In genomic region chr12:110079477-110080400, GRCh38 we compare ENCODE assay signal across 1 cellular context.
TF ChIP-seq lines count a peak whose summit lies in the region.

No MANE protein-coding gene starts in this region.

TF ChIP-seq in HepG2, 621 proteins besides CTCF, POLR2A, EP300 and RAD21 (continued from another document and continues in another):
- peak; percentile 44; the same call in 1 of the 2 replicates for TF ChIP-seq CHD4 (IDR thresholded peaks at IDR 0.05; ENCODE audit: borderline replicate concordance, low read length)
- no peak for TF ChIP-seq ZSCAN20 (CRISPR knock-in tag; IDR thresholded peaks at IDR 0.05; ENCODE audit: borderline replicate concordance)
- peak; percentile 79; the same call in 1 of the 2 replicates for TF ChIP-seq TOPORS (CRISPR knock-in tag; IDR thresholded peaks at IDR 0.05)
- no peak for TF ChIP-seq NBN (conservative IDR thresholded peaks at IDR 0.05)
- no peak; the same call in 1 of the 2 replicates for TF ChIP-seq ZNF558 (CRISPR knock-in tag; IDR thresholded peaks at IDR 0.05; ENCODE audit: borderline replicate concordance)
- peak; percentile 69 for TF ChIP-seq ETV5 (CRISPR knock-in tag; IDR thresholded peaks at IDR 0.05; ENCODE audit: borderline replicate concordance)
- TF ChIP-seq, protein P1, sequence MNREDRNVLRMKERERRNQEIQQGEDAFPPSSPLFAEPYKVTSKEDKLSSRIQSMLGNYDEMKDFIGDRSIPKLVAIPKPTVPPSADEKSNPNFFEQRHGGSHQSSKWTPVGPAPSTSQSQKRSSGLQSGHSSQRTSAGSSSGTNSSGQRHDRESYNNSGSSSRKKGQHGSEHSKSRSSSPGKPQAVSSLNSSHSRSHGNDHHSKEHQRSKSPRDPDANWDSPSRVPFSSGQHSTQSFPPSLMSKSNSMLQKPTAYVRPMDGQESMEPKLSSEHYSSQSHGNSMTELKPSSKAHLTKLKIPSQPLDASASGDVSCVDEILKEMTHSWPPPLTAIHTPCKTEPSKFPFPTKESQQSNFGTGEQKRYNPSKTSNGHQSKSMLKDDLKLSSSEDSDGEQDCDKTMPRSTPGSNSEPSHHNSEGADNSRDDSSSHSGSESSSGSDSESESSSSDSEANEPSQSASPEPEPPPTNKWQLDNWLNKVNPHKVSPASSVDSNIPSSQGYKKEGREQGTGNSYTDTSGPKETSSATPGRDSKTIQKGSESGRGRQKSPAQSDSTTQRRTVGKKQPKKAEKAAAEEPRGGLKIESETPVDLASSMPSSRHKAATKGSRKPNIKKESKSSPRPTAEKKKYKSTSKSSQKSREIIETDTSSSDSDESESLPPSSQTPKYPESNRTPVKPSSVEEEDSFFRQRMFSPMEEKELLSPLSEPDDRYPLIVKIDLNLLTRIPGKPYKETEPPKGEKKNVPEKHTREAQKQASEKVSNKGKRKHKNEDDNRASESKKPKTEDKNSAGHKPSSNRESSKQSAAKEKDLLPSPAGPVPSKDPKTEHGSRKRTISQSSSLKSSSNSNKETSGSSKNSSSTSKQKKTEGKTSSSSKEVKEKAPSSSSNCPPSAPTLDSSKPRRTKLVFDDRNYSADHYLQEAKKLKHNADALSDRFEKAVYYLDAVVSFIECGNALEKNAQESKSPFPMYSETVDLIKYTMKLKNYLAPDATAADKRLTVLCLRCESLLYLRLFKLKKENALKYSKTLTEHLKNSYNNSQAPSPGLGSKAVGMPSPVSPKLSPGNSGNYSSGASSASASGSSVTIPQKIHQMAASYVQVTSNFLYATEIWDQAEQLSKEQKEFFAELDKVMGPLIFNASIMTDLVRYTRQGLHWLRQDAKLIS (CRISPR knock-in tag; IDR thresholded peaks at IDR 0.05): no peak
- TF ChIP-seq ZNF556 (CRISPR knock-in tag; IDR thresholded peaks at IDR 0.05; ENCODE audit: borderline replicate concordance): no peak
- TF ChIP-seq DBP (CRISPR knock-in tag; IDR thresholded peaks at IDR 0.05; ENCODE audit: not compliant biosample characterization): no peak
- TF ChIP-seq, protein P2, sequence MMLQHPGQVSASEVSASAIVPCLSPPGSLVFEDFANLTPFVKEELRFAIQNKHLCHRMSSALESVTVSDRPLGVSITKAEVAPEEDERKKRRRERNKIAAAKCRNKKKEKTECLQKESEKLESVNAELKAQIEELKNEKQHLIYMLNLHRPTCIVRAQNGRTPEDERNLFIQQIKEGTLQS (CRISPR knock-in tag; IDR thresholded peaks at IDR 0.05): no peak
- TF ChIP-seq ZNF10 (CRISPR knock-in tag; IDR thresholded peaks at IDR 0.05; ENCODE audit: borderline replicate concordance, low read depth): no peak
- TF ChIP-seq, protein P3, sequence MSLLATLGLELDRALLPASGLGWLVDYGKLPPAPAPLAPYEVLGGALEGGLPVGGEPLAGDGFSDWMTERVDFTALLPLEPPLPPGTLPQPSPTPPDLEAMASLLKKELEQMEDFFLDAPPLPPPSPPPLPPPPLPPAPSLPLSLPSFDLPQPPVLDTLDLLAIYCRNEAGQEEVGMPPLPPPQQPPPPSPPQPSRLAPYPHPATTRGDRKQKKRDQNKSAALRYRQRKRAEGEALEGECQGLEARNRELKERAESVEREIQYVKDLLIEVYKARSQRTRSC (CRISPR knock-in tag; IDR thresholded peaks at IDR 0.05; ENCODE audit: low read depth): no peak
- 0 out of 2 replicates have a peak, but pooled peaks have one; percentile 75 for TF ChIP-seq ZSCAN5A (CRISPR knock-in tag; IDR thresholded peaks at IDR 0.05; ENCODE audit: borderline replicate concordance)
- TF ChIP-seq ZNF782 (CRISPR knock-in tag; IDR thresholded peaks at IDR 0.05; ENCODE audit: borderline replicate concordance): no peak
- peak; percentile 27; the same call in 1 of the 2 replicates for TF ChIP-seq CREB1 (IDR thresholded peaks at IDR 0.05)
- TF ChIP-seq CREB1 (CRISPR knock-in tag; IDR thresholded peaks at IDR 0.05): peak; percentile 69
- no peak for TF ChIP-seq ZC3H4 (CRISPR knock-in tag; IDR thresholded peaks at IDR 0.05; ENCODE audit: borderline replicate concordance)
- TF ChIP-seq ZSCAN9 (CRISPR knock-in tag; IDR thresholded peaks at IDR 0.05; ENCODE audit: borderline replicate concordance): peak; percentile 73; the same call in 1 of the 2 replicates
- peak; percentile 90 for TF ChIP-seq SOX13 (IDR thresholded peaks at IDR 0.05)
- peak in 1 of 2 experiments; percentile 98; a peak in 2 of 4 replicates for TF ChIP-seq SOX13 (CRISPR knock-in tag; conservative IDR thresholded peaks at IDR 0.05 in 1 of 2, IDR thresholded peaks at IDR 0.05 in 1 of 2)
- peak; percentile 80; the same call in 1 of the 2 replicates for TF ChIP-seq ZNF607 (CRISPR knock-in tag; IDR thresholded peaks at IDR 0.05; ENCODE audit: borderline replicate concordance)
- TF ChIP-seq SP5 (CRISPR knock-in tag; IDR thresholded peaks at IDR 0.05; ENCODE audit: borderline replicate concordance, low read depth): peak; percentile 10; the same call in 1 of the 2 replicates
- TF ChIP-seq RBAK (CRISPR knock-in tag; IDR thresholded peaks at IDR 0.05): no peak
- no peak; the same call in 1 of the 2 replicates for TF ChIP-seq ZNF605 (CRISPR knock-in tag; IDR thresholded peaks at IDR 0.05)
- no peak for TF ChIP-seq ZNF598 (CRISPR knock-in tag; IDR thresholded peaks at IDR 0.05; ENCODE audit: borderline replicate concordance)
- TF ChIP-seq ZNF367 (CRISPR knock-in tag; IDR thresholded peaks at IDR 0.05; ENCODE audit: borderline replicate concordance): no peak
- TF ChIP-seq ZBTB3 (CRISPR knock-in tag; IDR thresholded peaks at IDR 0.05; ENCODE audit: borderline replicate concordance, low read depth): no peak
- TF ChIP-seq, protein P4, sequence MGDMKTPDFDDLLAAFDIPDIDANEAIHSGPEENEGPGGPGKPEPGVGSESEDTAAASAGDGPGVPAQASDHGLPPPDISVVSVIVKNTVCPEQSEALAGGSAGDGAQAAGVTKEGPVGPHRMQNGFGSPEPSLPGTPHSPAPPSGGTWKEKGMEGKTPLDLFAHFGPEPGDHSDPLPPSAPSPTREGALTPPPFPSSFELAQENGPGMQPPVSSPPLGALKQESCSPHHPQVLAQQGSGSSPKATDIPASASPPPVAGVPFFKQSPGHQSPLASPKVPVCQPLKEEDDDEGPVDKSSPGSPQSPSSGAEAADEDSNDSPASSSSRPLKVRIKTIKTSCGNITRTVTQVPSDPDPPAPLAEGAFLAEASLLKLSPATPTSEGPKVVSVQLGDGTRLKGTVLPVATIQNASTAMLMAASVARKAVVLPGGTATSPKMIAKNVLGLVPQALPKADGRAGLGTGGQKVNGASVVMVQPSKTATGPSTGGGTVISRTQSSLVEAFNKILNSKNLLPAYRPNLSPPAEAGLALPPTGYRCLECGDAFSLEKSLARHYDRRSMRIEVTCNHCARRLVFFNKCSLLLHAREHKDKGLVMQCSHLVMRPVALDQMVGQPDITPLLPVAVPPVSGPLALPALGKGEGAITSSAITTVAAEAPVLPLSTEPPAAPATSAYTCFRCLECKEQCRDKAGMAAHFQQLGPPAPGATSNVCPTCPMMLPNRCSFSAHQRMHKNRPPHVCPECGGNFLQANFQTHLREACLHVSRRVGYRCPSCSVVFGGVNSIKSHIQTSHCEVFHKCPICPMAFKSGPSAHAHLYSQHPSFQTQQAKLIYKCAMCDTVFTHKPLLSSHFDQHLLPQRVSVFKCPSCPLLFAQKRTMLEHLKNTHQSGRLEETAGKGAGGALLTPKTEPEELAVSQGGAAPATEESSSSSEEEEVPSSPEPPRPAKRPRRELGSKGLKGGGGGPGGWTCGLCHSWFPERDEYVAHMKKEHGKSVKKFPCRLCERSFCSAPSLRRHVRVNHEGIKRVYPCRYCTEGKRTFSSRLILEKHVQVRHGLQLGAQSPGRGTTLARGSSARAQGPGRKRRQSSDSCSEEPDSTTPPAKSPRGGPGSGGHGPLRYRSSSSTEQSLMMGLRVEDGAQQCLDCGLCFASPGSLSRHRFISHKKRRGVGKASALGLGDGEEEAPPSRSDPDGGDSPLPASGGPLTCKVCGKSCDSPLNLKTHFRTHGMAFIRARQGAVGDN (CRISPR knock-in tag; IDR thresholded peaks at IDR 0.05): peak; percentile 58
- no peak for TF ChIP-seq ZNF512 (CRISPR knock-in tag; IDR thresholded peaks at IDR 0.05)
- TF ChIP-seq RFX5 (IDR thresholded peaks at IDR 0.05; ENCODE audit: low read depth, low read length): 0 out of 2 replicates have a peak, but pooled peaks have one; percentile 24
- TF ChIP-seq NR2F6 (IDR thresholded peaks at IDR 0.05): no peak
- TF ChIP-seq NR2F6 (CRISPR knock-in tag; IDR thresholded peaks at IDR 0.05): peak; percentile 57; the same call in 1 of the 2 replicates
- 0 out of 2 replicates have a peak, but pooled peaks have one; percentile 38 for TF ChIP-seq ZNF510 (CRISPR knock-in tag; IDR thresholded peaks at IDR 0.05; ENCODE audit: low read depth)
- TF ChIP-seq KAT2B (IDR thresholded peaks at IDR 0.05; ENCODE audit: borderline replicate concordance, low read depth, low read length): no peak
- TF ChIP-seq POGK (CRISPR knock-in tag; conservative IDR thresholded peaks at IDR 0.05): peak; percentile 51; the same call in 1 of the 2 replicates
- TF ChIP-seq ZNF549 (CRISPR knock-in tag; IDR thresholded peaks at IDR 0.05): no peak
- no peak for TF ChIP-seq TBP (CRISPR knock-in tag; IDR thresholded peaks at IDR 0.05)
- no peak for TF ChIP-seq ELF4 (CRISPR knock-in tag; IDR thresholded peaks at IDR 0.05; ENCODE audit: borderline replicate concordance)
- TF ChIP-seq ZC3H13 (CRISPR knock-in tag; IDR thresholded peaks at IDR 0.05): no peak
- no peak for TF ChIP-seq SYNCRIP (IDR thresholded peaks at IDR 0.05; ENCODE audit: insufficient read depth, low read depth, low read length)
- 0 out of 2 replicates have a peak, but pooled peaks have one; percentile 64 for TF ChIP-seq REPIN1 (CRISPR knock-in tag; IDR thresholded peaks at IDR 0.05; ENCODE audit: borderline replicate concordance, low read depth)
- no peak for TF ChIP-seq NFAT5 (CRISPR knock-in tag; IDR thresholded peaks at IDR 0.05)
